1 cellular context compared by ENCODE assay signal in the genomic region with DNA sequence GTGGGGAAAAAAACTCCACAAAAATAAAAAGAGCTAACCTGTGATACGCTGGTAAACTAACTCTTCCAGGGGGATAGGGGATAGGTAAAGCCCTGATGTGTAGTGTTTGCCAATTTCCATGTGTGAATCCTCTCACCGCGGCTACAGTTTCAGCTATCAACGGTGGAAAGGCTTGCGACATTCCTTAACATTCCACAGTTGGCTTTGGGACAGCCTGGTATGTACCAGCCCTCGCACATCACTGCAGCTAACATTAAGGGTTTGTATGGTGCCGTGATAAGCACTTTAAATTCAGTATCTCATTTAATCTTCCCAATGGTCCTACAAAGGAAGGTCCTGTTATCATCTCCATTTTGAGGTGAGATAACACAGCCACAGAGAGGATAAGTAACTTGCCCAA.
TF ChIP-seq lines count a peak whose summit lies in the region.

No MANE protein-coding gene starts in this region.

TF ChIP-seq in SK-N-SH, 30 proteins besides CTCF, POLR2A, EP300 and RAD21 (continued from another document):
- TF ChIP-seq, protein P1, sequence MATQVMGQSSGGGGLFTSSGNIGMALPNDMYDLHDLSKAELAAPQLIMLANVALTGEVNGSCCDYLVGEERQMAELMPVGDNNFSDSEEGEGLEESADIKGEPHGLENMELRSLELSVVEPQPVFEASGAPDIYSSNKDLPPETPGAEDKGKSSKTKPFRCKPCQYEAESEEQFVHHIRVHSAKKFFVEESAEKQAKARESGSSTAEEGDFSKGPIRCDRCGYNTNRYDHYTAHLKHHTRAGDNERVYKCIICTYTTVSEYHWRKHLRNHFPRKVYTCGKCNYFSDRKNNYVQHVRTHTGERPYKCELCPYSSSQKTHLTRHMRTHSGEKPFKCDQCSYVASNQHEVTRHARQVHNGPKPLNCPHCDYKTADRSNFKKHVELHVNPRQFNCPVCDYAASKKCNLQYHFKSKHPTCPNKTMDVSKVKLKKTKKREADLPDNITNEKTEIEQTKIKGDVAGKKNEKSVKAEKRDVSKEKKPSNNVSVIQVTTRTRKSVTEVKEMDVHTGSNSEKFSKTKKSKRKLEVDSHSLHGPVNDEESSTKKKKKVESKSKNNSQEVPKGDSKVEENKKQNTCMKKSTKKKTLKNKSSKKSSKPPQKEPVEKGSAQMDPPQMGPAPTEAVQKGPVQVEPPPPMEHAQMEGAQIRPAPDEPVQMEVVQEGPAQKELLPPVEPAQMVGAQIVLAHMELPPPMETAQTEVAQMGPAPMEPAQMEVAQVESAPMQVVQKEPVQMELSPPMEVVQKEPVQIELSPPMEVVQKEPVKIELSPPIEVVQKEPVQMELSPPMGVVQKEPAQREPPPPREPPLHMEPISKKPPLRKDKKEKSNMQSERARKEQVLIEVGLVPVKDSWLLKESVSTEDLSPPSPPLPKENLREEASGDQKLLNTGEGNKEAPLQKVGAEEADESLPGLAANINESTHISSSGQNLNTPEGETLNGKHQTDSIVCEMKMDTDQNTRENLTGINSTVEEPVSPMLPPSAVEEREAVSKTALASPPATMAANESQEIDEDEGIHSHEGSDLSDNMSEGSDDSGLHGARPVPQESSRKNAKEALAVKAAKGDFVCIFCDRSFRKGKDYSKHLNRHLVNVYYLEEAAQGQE (IDR thresholded peaks at IDR 0.05; ENCODE audit: low read depth, low read length), result no peak
- TF ChIP-seq MEF2A (IDR thresholded peaks at IDR 0.05; ENCODE audit: borderline replicate concordance, low read depth), result no peak
- TF ChIP-seq ELF1 (IDR thresholded peaks at IDR 0.05), result no peak
- no peak for TF ChIP-seq NRF1 (IDR thresholded peaks at IDR 0.05; ENCODE audit: low read depth, low read length)
- TF ChIP-seq PBX3 (IDR thresholded peaks at IDR 0.05), result no peak
